In genomic region chr7:139679731-139680594, GRCh38 we compare ENCODE assay signal across 10 cellular contexts.
DNase-seq lines count a peak whose midpoint lies in the region; ATAC-seq and TF ChIP-seq lines count a peak whose summit lies in the region.
"Had no signal": no experiment of that assay in that cellular context is flagged by ENCODE, and none has a peak within 500 bp of the region (broad histone marks: within the 10 kb centered on the region; RNA-seq: fewer than 3 reads in every experiment).

No MANE protein-coding gene starts in this region.

- H3K27ac ChIP-seq in upper lobe of left lung, result peak overlapping the region; percentile 73 to 86 (median 82)
- H3K27ac ChIP-seq in testis, result no peak overlapping the region

- TF ChIP-seq CTCF in upper lobe of left lung (IDR thresholded peaks at IDR 0.05) (no peak), testis (IDR thresholded peaks at IDR 0.05) (no peak)

- H3K27me3 Mint-ChIP-seq in activated T-cell treated with anti-CD3 and anti-CD28 coated beads, Interleukin-2, amount 50 U/mL, for 72 hours (ENCODE audit: low read depth), result no peaks in the 10 kb centered on the region
- H3K27me3 Mint-ChIP-seq in memory B cell, result no peaks in the 10 kb centered on the region
- H3K27me3 Mint-ChIP-seq: B cell had no signal

- no peak overlapping the region for H3K4me3 ChIP-seq in upper lobe of left lung
- no peak overlapping the region for H3K4me3 ChIP-seq in testis

- peaks cover 49 to 59% (median 55%) of the 10 kb centered on the region in 4 donors for H3K4me1 ChIP-seq in upper lobe of left lung
- peaks cover 15% of the 10 kb centered on the region for H3K4me1 ChIP-seq in testis

- H3K36me3 Mint-ChIP-seq in activated T-cell treated with anti-CD3 and anti-CD28 coated beads, Interleukin-2, amount 50 U/mL, for 72 hours (ENCODE audit: insufficient read depth in 2 of 2), result peaks cover 4 to 13% of the 10 kb centered on the region in 2 donors
- H3K36me3 Mint-ChIP-seq in memory B cell, result peaks cover 12% of the 10 kb centered on the region

- peak overlapping the region; percentile 76 to 81 for H3K4me3 Mint-ChIP-seq in activated T-cell treated with anti-CD3 and anti-CD28 coated beads, Interleukin-2, amount 50 U/mL, for 72 hours
- H3K4me3 Mint-ChIP-seq in memory B cell, result no peak overlapping the region
- H3K4me3 Mint-ChIP-seq: B cell had no signal

- no peak for ATAC-seq in activated T-cell treated with anti-CD3 and anti-CD28 coated beads, Interleukin-2, amount 50 U/mL, for 72 hours (replicated peaks in 1 of 2)
- ATAC-seq in memory B cell (ENCODE audit: low read depth) (no peak), upper lobe of left lung (ENCODE audit: low FRiP score in 2 of 2) (no peak)

- DNase-seq in activated T-cell treated with anti-CD3 and anti-CD28 coated beads, Interleukin-2, amount 50 U/mL, for 72 hours, result no peak
- no peak for DNase-seq in activated T-cell treated with anti-CD3 and anti-CD28 coated beads, Interleukin-2, amount 50 U/mL, for 1 hour
- DNase-seq in dermis blood vessel endothelial cell (peak; percentile 59), memory B cell (ENCODE audit: low spot score in 2 of 2) (no peak), upper lobe of left lung (no peak), NCI-H345 treated with DMSO at 0.1 percent for 48 hours (lab: John Stamatoyannopoulos, UW; ENCODE audit: unreplicated experiment) (no peak), GDM1 (lab: John Stamatoyannopoulos, UW) (no peak), testis (no peak)
- DNase-seq: NCI-H1092 treated with DMSO at 0.1 percent for 48 hours had no signal

- peaks cover 75% of the 10 kb centered on the region for H3K4me1 Mint-ChIP-seq in activated T-cell treated with anti-CD3 and anti-CD28 coated beads, Interleukin-2, amount 50 U/mL, for 72 hours (ENCODE audit: low read depth)
- H3K4me1 Mint-ChIP-seq in memory B cell, result peaks cover 44% of the 10 kb centered on the region

- H3K27ac Mint-ChIP-seq in activated T-cell treated with anti-CD3 and anti-CD28 coated beads, Interleukin-2, amount 50 U/mL, for 72 hours, result peak overlapping the region; percentile 52
- H3K27ac Mint-ChIP-seq in memory B cell, result peak overlapping the region; percentile 78

- H3K36me3 ChIP-seq in upper lobe of left lung, result no peaks in the 10 kb centered on the region
- H3K36me3 ChIP-seq in testis (ENCODE audit: low read depth, missing control alignments), result no peaks in the 10 kb centered on the region

- TF ChIP-seq EP300 in upper lobe of left lung (IDR thresholded peaks at IDR 0.05), result no peak

- peaks cover 0 to 2% of the 10 kb centered on the region in 2 donors for H3K9me3 Mint-ChIP-seq in activated T-cell treated with anti-CD3 and anti-CD28 coated beads, Interleukin-2, amount 50 U/mL, for 72 hours
- H3K9me3 Mint-ChIP-seq in memory B cell, result no peaks in the 10 kb centered on the region

- no peaks in the 10 kb centered on the region for H3K27me3 ChIP-seq in upper lobe of left lung
- no peaks in the 10 kb centered on the region for H3K27me3 ChIP-seq in testis

- TF ChIP-seq POLR2A in upper lobe of left lung (IDR thresholded peaks at IDR 0.05), result no peak
- TF ChIP-seq POLR2A in testis (IDR thresholded peaks at IDR 0.05), result no peak

- no peaks in the 10 kb centered on the region for H3K9me3 ChIP-seq in upper lobe of left lung
- H3K9me3 ChIP-seq in testis, result no peaks in the 10 kb centered on the region

- WGBS in upper lobe of left lung, 2 donors, result 40 to 44% methylated on average over 11 to 13 of the region's 13 CpGs
- 60 to 61% methylated on average over 13 of the region's 13 CpGs for WGBS in testis, 2 donors

- intact Hi-C loops in testis (cut with DNase I; ENCODE audit: low total_unique reads), result no loop called here

Comparison
In these comparisons a context has a peak if more than half of its experiments do, and no peak if none do; other contexts are left out.
1. H3K27ac ChIP-seq: peak in upper lobe of left lung (4 of 4); none in testis (0 of 2).